17 cellular contexts compared by ENCODE assay signal in genomic region chr10:30822693-30823465, GRCh38.
DNase-seq lines count a peak whose midpoint lies in the region; ATAC-seq and TF ChIP-seq lines count a peak whose summit lies in the region.
"Had no signal": no experiment of that assay in that cellular context is flagged by ENCODE, and none has a peak within 500 bp of the region (broad histone marks: within the 10 kb centered on the region; RNA-seq: fewer than 3 reads in every experiment).

No MANE protein-coding gene starts in this region.

- no peak overlapping the region for H3K4me3 ChIP-seq in CD4-positive, alpha-beta memory T cell (ENCODE audit: low read length in 2 of 2)
- H3K4me3 ChIP-seq in CD8-positive, alpha-beta T cell (ENCODE audit: low read depth, low read length), result no peak overlapping the region
- H3K4me3 ChIP-seq in sigmoid colon (no peak overlapping the region), smooth muscle cell (no peak overlapping the region)
- H3K4me3 ChIP-seq: A549, HAP-1 had no signal

- H2AFZ ChIP-seq in smooth muscle cell (ENCODE audit: low read depth), result no peak overlapping the region

- peaks cover 0 to 3% (median 0%) of the 10 kb centered on the region in 8 donors for H3K9me3 Mint-ChIP-seq in CD4-positive, alpha-beta memory T cell
- H3K9me3 Mint-ChIP-seq in CD8-positive, alpha-beta T cell, result no peaks in the 10 kb centered on the region

- no peaks in the 10 kb centered on the region for H3K79me2 ChIP-seq in smooth muscle cell (ENCODE audit: low read depth)

- no peak for ATAC-seq in CD8-positive, alpha-beta T cell
- no peak for ATAC-seq in GM19397 (IDR thresholded peaks at IDR 0.05; ENCODE audit: unreplicated experiment)
- ATAC-seq in HG03097 (IDR thresholded peaks at IDR 0.05; ENCODE audit: low FRiP score, unreplicated experiment), result no peak
- ATAC-seq in GM19455 (IDR thresholded peaks at IDR 0.05; ENCODE audit: unreplicated experiment), result no peak

- no peaks in the 10 kb centered on the region for H3K36me3 ChIP-seq in CD4-positive, alpha-beta memory T cell (ENCODE audit: insufficient read depth, low read length)
- H3K36me3 ChIP-seq in CD8-positive, alpha-beta T cell (ENCODE audit: insufficient read depth, low read length), result no peaks in the 10 kb centered on the region
- H3K36me3 ChIP-seq in sigmoid colon (no peaks in the 10 kb centered on the region), smooth muscle cell (ENCODE audit: low read depth) (no peaks in the 10 kb centered on the region)
- H3K36me3 ChIP-seq: BE2C, HAP-1 had no signal

- intact Hi-C loops in CD4-positive, alpha-beta memory T cell (cut with micrococcal nuclease), result loop anchor here (2.0 kb wide), 1 partner anchor 38 kb away; no protein-coding TSS in a partner anchor
- intact Hi-C loops in CD8-positive, alpha-beta T cell (cut with DNase I, micrococcal nuclease), result loop anchor here in 1 of 2 experiments (1.0 kb wide), 1 partner anchor 39 kb away; no protein-coding TSS in a partner anchor
- intact Hi-C loops in sigmoid colon (cut with DNase I), result loop anchor here (5.0 kb wide), 1 partner anchor 669 kb away; no protein-coding TSS in a partner anchor

- H3K27ac ChIP-seq in CD4-positive, alpha-beta memory T cell (ENCODE audit: low read depth, low read length), result no peak overlapping the region
- no peak overlapping the region for H3K27ac ChIP-seq in CD8-positive, alpha-beta T cell (ENCODE audit: low read depth, low read length)
- H3K27ac ChIP-seq in sigmoid colon (peak overlapping the region in 1 of 4 donors; percentile 94), smooth muscle cell (ENCODE audit: low read depth) (no peak overlapping the region)
- H3K27ac ChIP-seq: A549, C4-2B, HL-60 had no signal

- POLR2A ChIA-PET in CD4-positive, alpha-beta memory T cell (lab: Charles Lee; ENCODE audit: partially characterized antibody), result interaction anchor here (1.4 kb wide), 1 partner anchor 38 kb away, joined by 4 read pairs; no protein-coding TSS in a partner anchor
- POLR2A ChIA-PET in CD8-positive, alpha-beta T cell (lab: Charles Lee), result no interaction called here

- CTCF ChIA-PET in CD4-positive, alpha-beta memory T cell (lab: Charles Lee; ENCODE audit: partially characterized antibody), result interaction anchor here (0.8 to 1.7 kb wide), 3 partner anchors 12 to 57 kb away, joined by 3 to 16 read pairs (median 6); no protein-coding TSS in a partner anchor
- CTCF ChIA-PET in CD8-positive, alpha-beta T cell (lab: Charles Lee), result interaction anchor here (1.1 to 2.5 kb wide), 3 partner anchors 12 to 38 kb away, joined by 3 to 5 read pairs (median 4); no protein-coding TSS in a partner anchor

- H3K4me2 ChIP-seq in smooth muscle cell, result no peak overlapping the region
- H3K4me2 ChIP-seq: A549 had no signal

- no peaks in the 10 kb centered on the region for H3K9me3 ChIP-seq in CD4-positive, alpha-beta memory T cell (ENCODE audit: control insufficient read depth in 1 of 2, low read length in 2 of 2)
- no peaks in the 10 kb centered on the region for H3K9me3 ChIP-seq in CD8-positive, alpha-beta T cell (ENCODE audit: low read length)
- H3K9me3 ChIP-seq in sigmoid colon, result no peaks in the 10 kb centered on the region
- H3K9me3 ChIP-seq in smooth muscle cell (replicated peaks; ENCODE audit: low read depth), result no peaks in the 10 kb centered on the region
- H3K9me3 ChIP-seq: A549, BE2C, HAP-1 had no signal

- H3K27ac Mint-ChIP-seq in CD4-positive, alpha-beta memory T cell, result peak overlapping the region in 4 of 7 donors; percentile 23 to 85 (median 24)
- peak overlapping the region; percentile 55 for H3K27ac Mint-ChIP-seq in CD8-positive, alpha-beta T cell
- H3K27ac Mint-ChIP-seq: IgD-negative memory B cell had no signal

- no peaks in the 10 kb centered on the region for H3K4me1 Mint-ChIP-seq in CD4-positive, alpha-beta memory T cell
- H3K4me1 Mint-ChIP-seq in CD8-positive, alpha-beta T cell (ENCODE audit: low read depth), result peaks cover 3% of the 10 kb centered on the region
- H3K4me1 Mint-ChIP-seq: CD8-positive, alpha-beta memory T cell; IgD-negative memory B cell had no signal

- no peaks in the 10 kb centered on the region for H3K4me1 ChIP-seq in CD4-positive, alpha-beta memory T cell (ENCODE audit: insufficient read depth, low read length)
- no peaks in the 10 kb centered on the region for H3K4me1 ChIP-seq in CD8-positive, alpha-beta T cell (ENCODE audit: insufficient read depth, low read length)
- H3K4me1 ChIP-seq in sigmoid colon (peaks cover 0 to 45% (median 38%) of the 10 kb centered on the region in 4 donors), smooth muscle cell (ENCODE audit: low read depth) (peaks cover 4% of the 10 kb centered on the region)
- H3K4me1 ChIP-seq: A549, BE2C, HAP-1 had no signal

- 90 to 92% methylated on average over 10 of the region's 10 CpGs for WGBS in sigmoid colon, 2 donors
- WGBS in smooth muscle cell (ENCODE audit: low lambda C conversion rate), result 71% methylated on average over 10 of the region's 10 CpGs

- H3K4me3 Mint-ChIP-seq in CD4-positive, alpha-beta memory T cell, result no peak overlapping the region
- no peak overlapping the region for H3K4me3 Mint-ChIP-seq in CD8-positive, alpha-beta T cell
- H3K4me3 Mint-ChIP-seq: CD8-positive, alpha-beta memory T cell had no signal

- H3K27me3 Mint-ChIP-seq in CD4-positive, alpha-beta memory T cell, result peaks cover 5 to 9% of the 10 kb centered on the region in 2 donors
- peaks cover 7% of the 10 kb centered on the region for H3K27me3 Mint-ChIP-seq in CD8-positive, alpha-beta T cell (ENCODE audit: low read depth)

- TF ChIP-seq POLR2A in sigmoid colon (IDR thresholded peaks at IDR 0.05), result no peak

- no peak for TF ChIP-seq EP300 in sigmoid colon (IDR thresholded peaks at IDR 0.05)

- no peaks in the 10 kb centered on the region for H3K36me3 Mint-ChIP-seq in CD4-positive, alpha-beta memory T cell
- no peaks in the 10 kb centered on the region for H3K36me3 Mint-ChIP-seq in CD8-positive, alpha-beta T cell
- H3K36me3 Mint-ChIP-seq: IgD-negative memory B cell had no signal

- H3K9ac ChIP-seq in smooth muscle cell (ENCODE audit: low read depth), result no peak overlapping the region

- H4K20me1 ChIP-seq in smooth muscle cell (ENCODE audit: low read depth), result no peaks in the 10 kb centered on the region

- H3K27me3 ChIP-seq in CD4-positive, alpha-beta memory T cell (ENCODE audit: insufficient read depth, low read length), result no peaks in the 10 kb centered on the region
- no peaks in the 10 kb centered on the region for H3K27me3 ChIP-seq in CD8-positive, alpha-beta T cell (ENCODE audit: insufficient read depth, low read length)
- H3K27me3 ChIP-seq in sigmoid colon, result no peaks in the 10 kb centered on the region
- no peaks in the 10 kb centered on the region for H3K27me3 ChIP-seq in smooth muscle cell (ENCODE audit: low read depth)
- H3K27me3 ChIP-seq: BE2C had no signal

- DNase-seq in CD4-positive, alpha-beta memory T cell, result no peak
- no peak for DNase-seq in CD8-positive, alpha-beta T cell
- DNase-seq in mesenteric fat pad (ENCODE audit: low spot score) (peak; percentile 81), sigmoid colon (peak; percentile 40), smooth muscle cell (lab: John Stamatoyannopoulos, UW; ENCODE audit: unreplicated experiment) (no peak)
- DNase-seq: BE2C; CD8-positive, alpha-beta memory T cell; DMS53; KG1 had no signal

- no peak for TF ChIP-seq CTCF in CD8-positive, alpha-beta T cell (IDR thresholded peaks at IDR 0.05)
- TF ChIP-seq CTCF in sigmoid colon (IDR thresholded peaks at IDR 0.05) (no peak), smooth muscle cell (IDR thresholded peaks at IDR 0.05; ENCODE audit: borderline replicate concordance, insufficient read depth, poor library complexity, severe bottlenecking) (no peak)

- H3F3A ChIP-seq in smooth muscle cell (ENCODE audit: low read depth), result peaks cover 28% of the 10 kb centered on the region

Comparison
In these comparisons a context has a peak if more than half of its experiments do, and no peak if none do; other contexts are left out.
1. DNase-seq: peak in mesenteric fat pad (single experiment) and sigmoid colon (single experiment); none in CD4-positive, alpha-beta memory T cell (0 of 5), CD8-positive, alpha-beta T cell (0 of 7) and smooth muscle cell (single experiment).